8 cellular contexts compared by ENCODE assay signal in the genomic region with DNA sequence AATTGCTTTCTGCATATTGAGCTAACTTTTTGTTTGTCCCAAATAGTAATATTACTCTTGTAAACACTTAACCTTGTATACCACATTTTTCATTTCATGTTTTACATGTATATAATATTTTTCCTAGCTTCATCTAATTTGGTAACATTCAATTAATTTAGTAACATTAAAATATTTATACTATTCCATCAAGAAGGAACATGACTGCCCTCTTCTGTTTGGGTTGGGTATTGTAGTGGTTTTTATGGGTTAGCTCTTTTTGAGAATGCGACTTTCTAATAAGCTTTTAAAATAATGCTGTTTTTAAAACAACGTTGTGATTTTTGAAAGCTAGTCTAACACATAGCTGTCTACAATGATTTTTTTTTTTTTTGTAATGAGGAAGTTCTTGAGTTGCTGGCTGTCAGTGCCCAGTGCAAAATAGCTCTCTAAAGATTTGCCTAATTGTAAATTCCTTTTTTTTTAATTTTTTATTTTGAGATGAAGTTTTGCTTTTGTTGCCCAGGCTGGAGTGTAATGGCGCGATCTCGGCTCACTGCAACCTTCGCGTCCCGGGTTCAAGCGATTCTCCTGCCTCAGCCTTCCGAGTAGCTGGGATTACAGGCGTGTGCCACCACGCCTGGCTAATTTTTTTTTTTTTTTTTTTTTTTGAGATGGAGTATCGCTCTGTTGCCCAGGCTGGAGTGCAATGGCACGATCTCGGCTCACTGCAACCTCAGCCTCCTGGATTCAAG. TPM values are rescaled to one million over a fixed set of nuclear protein-coding genes. Genes with fewer than 3 reads are reported as not detected.
DNase-seq lines count a peak whose midpoint lies in the region; TF ChIP-seq lines count a peak whose summit lies in the region.
"Not testable (repeated sequence)": the region's sequence is repeated elsewhere in the genome, so short reads cannot be mapped to it uniquely, and the experiment has no call there.

No MANE protein-coding gene starts in this region.

- peak overlapping the region; percentile 94 for H3K4me2 ChIP-seq in BLaER1

- WGBS in sigmoid colon, 2 donors, result 79 to 81% methylated on average over 15 of the region's 15 CpGs

- not testable (repeated sequence) for TF ChIP-seq EP300 in sigmoid colon (IDR thresholded peaks at IDR 0.05)

- DNase-seq in GM20000 (ENCODE audit: low spot score); sigmoid colon: not testable (repeated sequence)
- DNase-seq in NCI-H146 treated with DMSO at 0.1 percent for 48 hours (lab: John Stamatoyannopoulos, UW; ENCODE audit: unreplicated experiment) (peak; percentile 10), kidney tubule cell (ENCODE audit: low spot score) (peak; percentile 55)
- DNase-seq in activated CD8-positive, alpha-beta memory T cell treated with anti-CD3 and anti-CD28 coated beads, Interleukin-2, amount 50 U/mL, for 1 hour (ENCODE audit: extremely low read depth), result peak; percentile 7
- DNase-seq in effector CD4-positive, alpha-beta T cell, result peak; percentile 56

- intact Hi-C loops in sigmoid colon (cut with DNase I), result loop anchor here (10.0 kb wide), 1 partner anchor 176 kb away; no protein-coding TSS in a partner anchor

- 0 out of 2 replicates have a peak overlapping the region, but pooled peaks have one; percentile 11 for H3K27ac ChIP-seq in BLaER1
- not testable (repeated sequence) for H3K27ac ChIP-seq in sigmoid colon

- H3K9ac ChIP-seq in BLaER1, result not testable (repeated sequence)

- TF ChIP-seq CTCF in GM20000 (IDR thresholded peaks at IDR 0.05; ENCODE audit: extremely low read depth, missing control alignments) (peak; percentile 30), sigmoid colon (IDR thresholded peaks at IDR 0.05) (peak; percentile 48 to 81 (median 71))

- not testable (repeated sequence) for H3K27me3 ChIP-seq in BLaER1, sigmoid colon

- not testable (repeated sequence) for TF ChIP-seq POLR2A in sigmoid colon (IDR thresholded peaks at IDR 0.05)

- H3K9me3 ChIP-seq in BLaER1, sigmoid colon: not testable (repeated sequence)

- H3K4me3 ChIP-seq in BLaER1, sigmoid colon: not testable (repeated sequence)

- peaks cover 65% of the 10 kb centered on the region for H3K36me3 ChIP-seq in BLaER1
- peaks cover 0 to 64% (median 30%) of the 10 kb centered on the region in 4 donors for H3K36me3 ChIP-seq in sigmoid colon

- peaks cover 94% of the 10 kb centered on the region for H4K20me1 ChIP-seq in BLaER1

- H3K4me1 ChIP-seq in BLaER1, result peaks cover 67% of the 10 kb centered on the region
- peaks cover 0 to 21% (median 14%) of the 10 kb centered on the region in 4 donors for H3K4me1 ChIP-seq in sigmoid colon

TF ChIP-seq in PFSK-1, 5 proteins besides CTCF, POLR2A, EP300 and RAD21:
- TF ChIP-seq POLR2AphosphoS5 (IDR thresholded peaks at IDR 0.05; ENCODE audit: low read depth, low read length), result peak; percentile 23; the same call in 1 of the 2 replicates
TF ChIP-seq in PFSK-1: peak in this region for 1; not testable (repeated sequence) for 4.

RNA-seq across cellular contexts. Expression of gene SUB1, which starts 4.9 kb away (rescaled TPM):
- 163 TPM for polyA plus RNA-seq in PFSK-1 (2012; ENCODE audit: insufficient read length, low read depth)
- total RNA-seq in sigmoid colon, result 100 to 1,000 TPM in 3 of 4 donors, 10 to 100 TPM in 1; 84.0 to 165 (median 113) TPM
- polyA plus RNA-seq in sigmoid colon, result 100 to 1,000 TPM; 188 to 277 (median 204) TPM
